ENCODE assay signal across 8 cellular contexts in genomic region chr12:116533343-116534248, GRCh38. TPM values are rescaled to one million over a fixed set of nuclear protein-coding genes. Genes with fewer than 3 reads are reported as not detected.
DNase-seq lines count a peak whose midpoint lies in the region; ATAC-seq and TF ChIP-seq lines count a peak whose summit lies in the region.

No MANE protein-coding gene starts in this region.

- POLR2A ChIA-PET in CD8-positive, alpha-beta memory T cell (lab: Charles Lee): interaction anchor here (1.6 kb wide), 1 partner anchor 26 kb away, joined by 9 read pairs; the partner anchor contains the start of gene MAP1LC3B2
- POLR2A ChIA-PET in SK-N-SH (lab: Yijun Ruan, JAX): no interaction called here

- no peaks in the 10 kb centered on the region for H3K9me3 ChIP-seq in CD8-positive, alpha-beta memory T cell (ENCODE audit: low read length)
- H3K9me3 ChIP-seq in SK-N-SH: no peaks in the 10 kb centered on the region

- peak overlapping the region in 5 of 8 donors; percentile 41 to 85 (median 57) for H3K27ac Mint-ChIP-seq in CD8-positive, alpha-beta memory T cell
- peak overlapping the region; percentile 87 for H3K27ac Mint-ChIP-seq in glutamatergic neuron (ENCODE audit: unreplicated experiment)

- no peaks in the 10 kb centered on the region for H3K27me3 ChIP-seq in CD8-positive, alpha-beta memory T cell (ENCODE audit: insufficient read depth, low read length, poor library complexity, severe bottlenecking)
- H3K27me3 ChIP-seq in SK-N-SH (ENCODE audit: insufficient read depth): no peaks in the 10 kb centered on the region

- peak overlapping the region; percentile 80 to 93 (median 87) for H3K4me3 Mint-ChIP-seq in CD8-positive, alpha-beta memory T cell
- peak overlapping the region; percentile 92 for H3K4me3 Mint-ChIP-seq in glutamatergic neuron (ENCODE audit: unreplicated experiment)

- CTCF ChIA-PET in CD8-positive, alpha-beta memory T cell (lab: Charles Lee): interaction anchor here (1.4 kb wide), 1 partner anchor 73 kb away, joined by 5 read pairs; no protein-coding TSS in a partner anchor
- CTCF ChIA-PET in SK-N-SH (lab: Yijun Ruan, JAX): interaction anchor here (0.6 to 0.9 kb wide), 3 partner anchors 155 to 393 kb away, joined by 3 read pairs; no protein-coding TSS in a partner anchor

- peaks cover under 1% of the 10 kb centered on the region for H3F3A ChIP-seq in SK-N-SH (replicated peaks; ENCODE audit: insufficient read depth)

- DNase-seq in CD8-positive, alpha-beta memory T cell: peak; percentile 53 to 74 (median 62)
- peak; percentile 83 for DNase-seq in M059J (ENCODE audit: low read depth)
- DNase-seq in SK-N-SH: peak; percentile 94
- DNase-seq in activated naive CD4-positive, alpha-beta T cell treated with anti-CD3 and anti-CD28 coated beads, Interleukin-2, amount 50 U/mL, for 16 hours: peak; percentile 81
- DNase-seq in glutamatergic neuron: peak; percentile 89
- peak; percentile 59 for DNase-seq in omental fat pad (ENCODE audit: low spot score)

- peak overlapping the region; percentile 50 for H3K9ac ChIP-seq in SK-N-SH

- 1% methylated on average over 22 of the region's 32 CpGs for WGBS in SK-N-SH (ENCODE audit: low lambda C conversion rate)

- peak; percentile 54 for ATAC-seq in GM21515 (IDR thresholded peaks at IDR 0.05; ENCODE audit: unreplicated experiment)
- ATAC-seq in omental fat pad (ENCODE audit: low FRiP score): peak; percentile 81

- no peaks in the 10 kb centered on the region for H3K36me3 ChIP-seq in CD8-positive, alpha-beta memory T cell (ENCODE audit: insufficient read depth, low read length)
- no peaks in the 10 kb centered on the region for H3K36me3 ChIP-seq in SK-N-SH (replicated peaks in 1 of 2; ENCODE audit: control insufficient read depth in 1 of 2, insufficient read depth in 2 of 2, low read length in 1 of 2)

- peaks cover 25 to 43% (median 35%) of the 10 kb centered on the region in 3 donors for H3K4me1 Mint-ChIP-seq in CD8-positive, alpha-beta memory T cell
- peaks cover 10% of the 10 kb centered on the region for H3K4me1 Mint-ChIP-seq in glutamatergic neuron (ENCODE audit: low read depth, unreplicated experiment)

- H3K9me3 Mint-ChIP-seq in CD8-positive, alpha-beta memory T cell: no peaks in the 10 kb centered on the region
- H3K9me3 Mint-ChIP-seq in glutamatergic neuron (ENCODE audit: unreplicated experiment): peaks cover 5% of the 10 kb centered on the region

- H3K4me3 ChIP-seq in CD8-positive, alpha-beta memory T cell (ENCODE audit: low read length): peak overlapping the region; percentile 78
- H3K4me3 ChIP-seq in SK-N-SH (ENCODE audit: low read depth in 2 of 2, low read length in 1 of 2): peak overlapping the region; percentile 59 to 71

- no peak for TF ChIP-seq EP300 in SK-N-SH (IDR thresholded peaks at IDR 0.05; ENCODE audit: borderline replicate concordance in 1 of 2, low read depth in 1 of 2, low read length in 1 of 2)

- H3K36me3 Mint-ChIP-seq in CD8-positive, alpha-beta memory T cell: no peaks in the 10 kb centered on the region
- no peaks in the 10 kb centered on the region for H3K36me3 Mint-ChIP-seq in glutamatergic neuron (ENCODE audit: unreplicated experiment)

- no peaks in the 10 kb centered on the region for H4K20me1 ChIP-seq in SK-N-SH (ENCODE audit: insufficient read depth)

- H3K4me2 ChIP-seq in SK-N-SH: peak overlapping the region; percentile 78

- no peaks in the 10 kb centered on the region for H3K79me2 ChIP-seq in SK-N-SH (ENCODE audit: insufficient read depth)

- H3K27ac ChIP-seq in CD8-positive, alpha-beta memory T cell (ENCODE audit: low read depth, low read length): peak overlapping the region; percentile 24
- peak overlapping the region; percentile 72 to 85 for H3K27ac ChIP-seq in SK-N-SH (ENCODE audit: low read depth in 2 of 2, low read length in 1 of 2)
- peak overlapping the region; percentile 12 for H3K27ac ChIP-seq in temporal lobe (ENCODE audit: low read depth, low read length)

- peak overlapping the region; percentile 84 for H2AFZ ChIP-seq in SK-N-SH (ENCODE audit: low read depth)

- peaks cover 6 to 12% of the 10 kb centered on the region in 2 donors for H3K27me3 Mint-ChIP-seq in CD8-positive, alpha-beta memory T cell
- H3K27me3 Mint-ChIP-seq in glutamatergic neuron (ENCODE audit: unreplicated experiment): peaks cover 14% of the 10 kb centered on the region

- no peak for TF ChIP-seq CTCF in SK-N-SH (IDR thresholded peaks at IDR 0.05)
- no peak for TF ChIP-seq CTCF in glutamatergic neuron (IDR thresholded peaks at IDR 0.05; ENCODE audit: partially characterized antibody, unreplicated experiment)
- TF ChIP-seq CTCF in omental fat pad (IDR thresholded peaks at IDR 0.05): no peak

- no peaks in the 10 kb centered on the region for H3K9me2 ChIP-seq in SK-N-SH

- peaks cover 11% of the 10 kb centered on the region for H3K4me1 ChIP-seq in CD8-positive, alpha-beta memory T cell (ENCODE audit: insufficient read depth, low read length)
- H3K4me1 ChIP-seq in SK-N-SH (ENCODE audit: control insufficient read depth in 1 of 2, insufficient read depth in 2 of 2, low read depth in 1 of 2, low read length in 1 of 2): peaks cover 5 to 8% of the 10 kb centered on the region in 2 experiments; a peak in 2 of 4 replicates

- TF ChIP-seq RAD21 in SK-N-SH (IDR thresholded peaks at IDR 0.05; ENCODE audit: low read length): 0 out of 2 replicates have a peak, but pooled peaks have one; percentile 2

TF ChIP-seq in SK-N-SH, 30 proteins besides CTCF, POLR2A, EP300 and RAD21 (continues in another document):
- no peak for TF ChIP-seq RXRA (IDR thresholded peaks at IDR 0.05; ENCODE audit: borderline replicate concordance, low read depth)
- TF ChIP-seq SIN3A (IDR thresholded peaks at IDR 0.05; ENCODE audit: borderline replicate concordance, low read depth, low read length): 0 out of 2 replicates have a peak, but pooled peaks have one; percentile 15
- TF ChIP-seq POLR2AphosphoS5 (IDR thresholded peaks at IDR 0.05; ENCODE audit: low read depth, low read length): peak; percentile 76; the same call in 1 of the 2 replicates
- TF ChIP-seq CHD2 (IDR thresholded peaks at IDR 0.05; ENCODE audit: low read length, partially characterized antibody): peak; percentile 63
- TF ChIP-seq MXI1 (IDR thresholded peaks at IDR 0.05; ENCODE audit: low read depth, low read length): 0 out of 2 replicates have a peak, but pooled peaks have one; percentile 5
- TF ChIP-seq JUND (IDR thresholded peaks at IDR 0.05): no peak
- TF ChIP-seq TCF12 (IDR thresholded peaks at IDR 0.05): no peak; the same call in 1 of the 2 replicates
- no peak for TF ChIP-seq EZH2phosphoT487 (IDR thresholded peaks at IDR 0.05; ENCODE audit: borderline replicate concordance, low read depth)
- no peak for TF ChIP-seq USF2 (IDR thresholded peaks at IDR 0.05; ENCODE audit: borderline replicate concordance, low read depth, low read length)
- no peak for TF ChIP-seq ELF1 (IDR thresholded peaks at IDR 0.05)
- TF ChIP-seq MAX (IDR thresholded peaks at IDR 0.05; ENCODE audit: low read depth): no peak
- no peak for TF ChIP-seq NFIC (IDR thresholded peaks at IDR 0.05; ENCODE audit: borderline replicate concordance)
- TF ChIP-seq TEAD4 (IDR thresholded peaks at IDR 0.05; ENCODE audit: borderline replicate concordance, insufficient read depth): no peak
- no peak for TF ChIP-seq IRF3 (IDR thresholded peaks at IDR 0.05; ENCODE audit: low read depth, low read length)
- no peak for TF ChIP-seq USF1 (IDR thresholded peaks at IDR 0.05; ENCODE audit: borderline replicate concordance, low read depth)
- no peak for TF ChIP-seq GABPA (IDR thresholded peaks at IDR 0.05; ENCODE audit: low read depth)
- no peak for TF ChIP-seq NRF1 (IDR thresholded peaks at IDR 0.05; ENCODE audit: low read depth, low read length)
- TF ChIP-seq FOSL2 (IDR thresholded peaks at IDR 0.05; ENCODE audit: borderline replicate concordance, low read depth): no peak

RNA-seq across cellular contexts. Expression of gene MAP1LC3B2, which starts 25.6 kb away (rescaled TPM):
- total RNA-seq in CD8-positive, alpha-beta memory T cell: 1 to 10 TPM in 1 of 2 experiments, under 1 TPM in 1; 0.96 to 1.7 TPM
- polyA plus RNA-seq in CD8-positive, alpha-beta memory T cell: 5.8 TPM
- total RNA-seq in M059J (2014; rRNA removed; shearing (Covaris generic)): 0.67 TPM in 1 of 2 replicates, not detected in the other
- polyA plus RNA-seq in SK-N-SH (2012; rRNA removed): 0.76 and 0.81 TPM in 2 replicates
- polyA plus RNA-seq in SK-N-SH (2012; cell fraction: cytosol; rRNA removed): 1.4 and 3.6 TPM in 2 replicates
- polyA plus RNA-seq in SK-N-SH (2012; cell fraction: nucleus; rRNA removed): 3.6 and 4.3 TPM in 2 replicates
- total RNA-seq in glutamatergic neuron (ENCODE audit: unreplicated experiment): 4.4 TPM
- 1 to 10 TPM in 2 of 4 donors, not detected in 2; 1.7 to 7.1 TPM for total RNA-seq in omental fat pad
- 1.2 TPM for total RNA-seq in temporal lobe

Comparison
In these comparisons a context has a peak if more than half of its experiments do, and no peak if none do; other contexts are left out.
1. Peak in every context shown above with its lines: DNase-seq, ATAC-seq, H3K4me3 ChIP-seq and H3K27ac ChIP-seq.
2. H3K27ac ChIP-seq: peak in every context shown above with its lines; median percentile 78 in SK-N-SH; 24 in CD8-positive, alpha-beta memory T cell; 12 in temporal lobe.